In the genomic region with DNA sequence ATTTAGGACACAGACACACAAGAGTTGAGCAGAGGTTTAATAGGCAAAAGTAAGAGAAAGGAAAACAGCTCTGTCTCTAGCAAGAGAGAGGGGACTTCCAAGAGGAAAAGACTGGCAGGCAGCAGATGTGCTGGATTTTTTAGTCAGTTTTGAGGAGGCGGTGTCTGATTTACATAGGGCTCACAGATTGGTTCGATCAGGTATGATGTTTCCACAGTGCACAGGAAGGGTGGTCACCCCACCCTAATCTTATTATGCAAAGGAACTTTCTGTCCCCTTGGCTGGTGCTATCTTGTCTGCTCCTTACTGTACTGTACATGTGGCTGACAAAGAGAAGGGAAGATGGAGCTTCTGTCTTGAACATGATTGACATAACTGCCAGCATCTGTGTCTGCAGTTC, we compare ENCODE assay signal across 9 cellular contexts. TPM values are rescaled to one million over a fixed set of nuclear protein-coding genes. Genes with fewer than 3 reads are reported as not detected.
DNase-seq lines count a peak whose midpoint lies in the region; ATAC-seq lines count a peak whose summit lies in the region.
"Had no signal": no experiment of that assay in that cellular context is flagged by ENCODE, and none has a peak within 500 bp of the region (broad histone marks: within the 10 kb centered on the region; RNA-seq: fewer than 3 reads in every experiment).

No MANE protein-coding gene starts in this region.

- peak; percentile 64 for ATAC-seq in GM18520 (IDR thresholded peaks at IDR 0.05; ENCODE audit: unreplicated experiment)
- ATAC-seq in HG02588 (IDR thresholded peaks at IDR 0.05; ENCODE audit: unreplicated experiment) = peak; percentile 74
- ATAC-seq: HCT116 had no signal

- DNase-seq in SJCRH30 (peak; percentile 63 to 79), myocyte (ENCODE audit: low read depth) (peak; percentile 60), GM03348 (ENCODE audit: low spot score) (no peak), iPS-NIHi7 (ENCODE audit: extremely low spot score) (no peak), kidney glomerular epithelial cell (lab: John Stamatoyannopoulos, UW) (no peak)
- DNase-seq in activated CD4-positive, alpha-beta T cell treated with anti-CD3 and anti-CD28 coated beads, Interleukin-2, amount 50 U/mL, for 48 hours = no peak

- peaks cover 35% of the 10 kb centered on the region for H3K36me3 ChIP-seq in SJCRH30

- 0 out of 2 replicates have a peak, but pooled peaks cover 2% of the 10 kb centered on the region for H3K4me1 ChIP-seq in SJCRH30

- H3K4me3 ChIP-seq in SJCRH30 = no peak overlapping the region

- no peaks in the 10 kb centered on the region for H3K27me3 ChIP-seq in SJCRH30

- H3K9me3 ChIP-seq in SJCRH30 (replicated peaks) = no peaks in the 10 kb centered on the region

- H3K27ac ChIP-seq in SJCRH30 = peak overlapping the region; percentile 47

RNA-seq across cellular contexts. Expression of gene BFAR, which starts 25.3 kb away (rescaled TPM):
- 63.5 and 71.4 TPM in 2 replicates for total RNA-seq in SJCRH30 (2014; rRNA removed; shearing (Covaris generic))
- total RNA-seq in myocyte = 47.6 and 72.3 TPM in 2 replicates
- polyA plus RNA-seq in myocyte (2012) = 49.8 TPM

RNA-seq across cellular contexts. Expression of gene PARN, which starts 28.0 kb away (rescaled TPM):
- 31.0 and 31.9 TPM in 2 replicates for total RNA-seq in SJCRH30 (2014; rRNA removed; shearing (Covaris generic))
- 30.0 and 33.3 TPM in 2 replicates for total RNA-seq in myocyte
- polyA plus RNA-seq in myocyte (2012) = 25.0 TPM

RNA-seq across cellular contexts. Expression of gene PLA2G10, which starts 36.0 kb away (rescaled TPM):
- not detected in 2 replicates for total RNA-seq in SJCRH30 (2014; rRNA removed; shearing (Covaris generic))
- not detected in 2 replicates for total RNA-seq in myocyte
- not detected for polyA plus RNA-seq in myocyte (2012)

RNA-seq across cellular contexts. Expression of gene NPIPA3, which starts 45.1 kb away (rescaled TPM):
- total RNA-seq in SJCRH30 (2014; rRNA removed; shearing (Covaris generic)) = 1.8 and 3.2 TPM in 2 replicates
- 0.47 and 0.78 TPM in 2 replicates for total RNA-seq in myocyte
- 2.5 TPM for polyA plus RNA-seq in myocyte (2012)

Comparison
In these comparisons a context has a peak if more than half of its experiments do, and no peak if none do; other contexts are left out.
1. DNase-seq: peak in SJCRH30 (2 of 2) and myocyte (single experiment); none in activated CD4-positive, alpha-beta T cell treated with anti-CD3 and anti-CD28 coated beads, Interleukin-2, amount 50 U/mL, for 48 hours (0 of 2), GM03348 (single experiment), iPS-NIHi7 (single experiment) and kidney glomerular epithelial cell (single experiment).